23 cellular contexts compared by ENCODE assay signal in the genomic region with DNA sequence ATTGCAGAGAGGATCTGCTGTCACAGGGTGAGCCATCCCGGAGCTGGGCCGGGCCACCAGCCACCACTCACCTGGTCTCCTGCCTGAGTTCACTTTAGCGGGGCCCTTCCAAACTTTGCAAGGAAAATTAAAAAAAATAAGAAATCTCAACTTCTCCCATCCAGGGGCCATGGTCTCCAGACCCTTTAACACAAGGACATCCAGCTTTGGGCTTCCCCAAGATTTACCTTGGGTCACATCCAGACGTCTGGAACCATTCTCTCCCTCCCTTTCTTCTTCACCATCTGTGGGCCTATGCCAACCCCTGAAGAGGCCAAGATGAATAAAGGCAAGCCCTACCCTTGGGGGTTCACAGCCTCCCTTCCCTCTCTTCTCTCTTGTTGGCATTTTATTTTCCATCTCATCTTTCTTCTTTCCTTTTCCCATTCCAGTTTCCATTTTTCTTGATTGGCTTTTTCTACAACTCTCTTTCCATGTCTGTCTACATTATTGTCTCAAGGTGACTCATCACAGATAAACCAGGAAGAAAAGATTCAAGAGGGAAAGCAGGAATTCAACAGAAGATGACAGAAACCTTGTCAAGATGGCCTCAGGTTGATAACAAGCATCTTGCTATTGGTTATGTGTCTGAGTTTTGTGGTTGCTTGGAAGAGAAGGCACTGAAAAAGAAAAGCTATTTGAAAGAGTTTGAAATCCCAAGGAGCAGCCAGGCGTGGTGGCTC. TPM values are rescaled to one million over a fixed set of nuclear protein-coding genes. Genes with fewer than 3 reads are reported as not detected.
A peak's percentile ranks its signal among the peaks of the same experiment; 100 is the strongest.
DNase-seq lines count a peak whose midpoint lies in the region; ATAC-seq and TF ChIP-seq lines count a peak whose summit lies in the region.
"Had no signal": no experiment of that assay in that cellular context is flagged by ENCODE, and none has a peak within 500 bp of the region (broad histone marks: within the 10 kb centered on the region; RNA-seq: fewer than 3 reads in every experiment).

No MANE protein-coding gene starts in this region.

- no peak overlapping the region for H3K27ac ChIP-seq in right atrium auricular region
- no peak overlapping the region for H3K27ac ChIP-seq in left ventricle myocardium inferior (replicated peaks)
- H3K27ac ChIP-seq in vagina: peak overlapping the region; percentile 28
- H3K27ac ChIP-seq: BLaER1 treated with 17β-estradiol and CSF1 and Interleukin-3, amounts not matched to agents 10 nM and 100 nM; esophagus squamous epithelium; hepatocyte had no signal

- intact Hi-C loops in left ventricle myocardium inferior (cut with micrococcal nuclease) (loop anchor here (5.0 kb wide), 1 partner anchor 75 kb away; no protein-coding TSS in a partner anchor), vagina (cut with DNase I) (no loop called here)
- intact Hi-C loops in dendritic cell treated with granulocyte-macrophage colony-stimulating factor and Interleukin-4, amounts not matched to agents 40 ng/mL and 50 ng/mL, for 4 days (cut with micrococcal nuclease): loop anchor here (1.0 to 2.0 kb wide), 2 partner anchors 18 to 76 kb away; no protein-coding TSS in a partner anchor

- H3K4me1 ChIP-seq in right atrium auricular region: peaks cover 0 to 17% of the 10 kb centered on the region in 2 donors
- H3K4me1 ChIP-seq in left ventricle myocardium inferior: peaks cover 4% of the 10 kb centered on the region
- peaks cover 25% of the 10 kb centered on the region for H3K4me1 ChIP-seq in vagina

- DNase-seq in right atrium auricular region (ENCODE audit: low spot score) (peak; percentile 40), left ventricle myocardium inferior (no peak), osteocyte (ENCODE audit: extremely low spot score, unreplicated experiment) (peak; percentile 53), vagina (ENCODE audit: extremely low spot score in 2 of 2) (peak; percentile 61 to 72), mesothelial cell of epicardium (ENCODE audit: low spot score in 2 of 2, unreplicated experiment in 2 of 2) (no peak)
- DNase-seq: activated CD8-positive, alpha-beta T cell treated with anti-CD3 and anti-CD28 coated beads for 36 hours; activated T-cell treated with anti-CD3 and anti-CD28 coated beads, Interleukin-2, amount 50 U/mL, for 1 hour; COR-L47; esophagus squamous epithelium; HCEC 1CT; left cardiac atrium; naive B cell; NCI-H1417 treated with DMSO at 0.1 percent for 48 hours; NCI-H2081; NCI-H2227 treated with DMSO at 0.1 percent for 48 hours; retina had no signal

- H3K27me3 ChIP-seq in right atrium auricular region (no peaks in the 10 kb centered on the region), left ventricle myocardium inferior (ENCODE audit: low read depth) (no peaks in the 10 kb centered on the region), vagina (no peaks in the 10 kb centered on the region)
- H3K27me3 ChIP-seq: BLaER1 treated with 17β-estradiol and CSF1 and Interleukin-3, amounts not matched to agents 10 nM and 100 nM; hepatocyte had no signal

- H3K4me3 ChIP-seq in right atrium auricular region (no peak overlapping the region), left ventricle myocardium inferior (no peak overlapping the region), vagina (no peak overlapping the region)
- H3K4me3 ChIP-seq: BLaER1 treated with 17β-estradiol and CSF1 and Interleukin-3, amounts not matched to agents 10 nM and 100 nM; esophagus squamous epithelium; hepatocyte had no signal

- TF ChIP-seq CTCF in right atrium auricular region (IDR thresholded peaks at IDR 0.05): no peak
- no peak for TF ChIP-seq CTCF in left ventricle myocardium inferior (IDR thresholded peaks at IDR 0.05; ENCODE audit: borderline replicate concordance)
- TF ChIP-seq CTCF in osteocyte (IDR thresholded peaks at IDR 0.05): no peak
- TF ChIP-seq CTCF in vagina (IDR thresholded peaks at IDR 0.05): no peak
- no peak for TF ChIP-seq CTCF in mesothelial cell of epicardium (IDR thresholded peaks at IDR 0.05; ENCODE audit: unreplicated experiment)

- ATAC-seq in HG03039 (IDR thresholded peaks at IDR 0.05; ENCODE audit: unreplicated experiment): no peak
- ATAC-seq in GM21576 (IDR thresholded peaks at IDR 0.05; ENCODE audit: unreplicated experiment): no peak

- H3K36me3 Mint-ChIP-seq in dendritic cell treated with granulocyte-macrophage colony-stimulating factor and Interleukin-4, amounts not matched to agents 40 ng/mL and 50 ng/mL, for 4 days (ENCODE audit: low read depth): no peaks in the 10 kb centered on the region
- peaks cover 56% of the 10 kb centered on the region for H3K36me3 Mint-ChIP-seq in osteocyte (ENCODE audit: unreplicated experiment)
- H3K36me3 Mint-ChIP-seq in mesothelial cell of epicardium: no peaks in the 10 kb centered on the region
- H3K36me3 Mint-ChIP-seq: T-cell had no signal

- H3K27ac Mint-ChIP-seq in dendritic cell treated with granulocyte-macrophage colony-stimulating factor and Interleukin-4, amounts not matched to agents 40 ng/mL and 50 ng/mL, for 4 days: peak overlapping the region; percentile 31
- H3K27ac Mint-ChIP-seq in osteocyte (ENCODE audit: unreplicated experiment): peak overlapping the region; percentile 90
- H3K27ac Mint-ChIP-seq in mesothelial cell of epicardium: no peak overlapping the region
- H3K27ac Mint-ChIP-seq: activated CD8-positive, alpha-beta T cell treated with anti-CD3 and anti-CD28 coated beads for 36 hours; naive B cell; T-cell had no signal

- H3K36me3 ChIP-seq in right atrium auricular region (no peaks in the 10 kb centered on the region), left ventricle myocardium inferior (no peaks in the 10 kb centered on the region), vagina (no peaks in the 10 kb centered on the region)
- H3K36me3 ChIP-seq: BLaER1 treated with 17β-estradiol and CSF1 and Interleukin-3, amounts not matched to agents 10 nM and 100 nM; esophagus squamous epithelium had no signal

- peaks cover 3% of the 10 kb centered on the region for H3K27me3 Mint-ChIP-seq in dendritic cell treated with granulocyte-macrophage colony-stimulating factor and Interleukin-4, amounts not matched to agents 40 ng/mL and 50 ng/mL, for 4 days
- H3K27me3 Mint-ChIP-seq in osteocyte (ENCODE audit: unreplicated experiment): no peaks in the 10 kb centered on the region
- peaks cover 4% of the 10 kb centered on the region for H3K27me3 Mint-ChIP-seq in mesothelial cell of epicardium (ENCODE audit: low read depth)
- H3K27me3 Mint-ChIP-seq: activated CD8-positive, alpha-beta T cell treated with anti-CD3 and anti-CD28 coated beads for 36 hours; T-cell had no signal

- H3K9me3 Mint-ChIP-seq in dendritic cell treated with granulocyte-macrophage colony-stimulating factor and Interleukin-4, amounts not matched to agents 40 ng/mL and 50 ng/mL, for 4 days: no peaks in the 10 kb centered on the region
- no peaks in the 10 kb centered on the region for H3K9me3 Mint-ChIP-seq in osteocyte (ENCODE audit: unreplicated experiment)
- H3K9me3 Mint-ChIP-seq in mesothelial cell of epicardium: peaks cover 4% of the 10 kb centered on the region
- H3K9me3 Mint-ChIP-seq: activated CD8-positive, alpha-beta T cell treated with anti-CD3 and anti-CD28 coated beads for 36 hours; naive B cell; T-cell had no signal

- peaks cover 14% of the 10 kb centered on the region for H3K4me1 Mint-ChIP-seq in dendritic cell treated with granulocyte-macrophage colony-stimulating factor and Interleukin-4, amounts not matched to agents 40 ng/mL and 50 ng/mL, for 4 days (ENCODE audit: low read depth)
- H3K4me1 Mint-ChIP-seq in osteocyte (ENCODE audit: unreplicated experiment): peaks cover 78% of the 10 kb centered on the region
- peaks cover 5% of the 10 kb centered on the region for H3K4me1 Mint-ChIP-seq in mesothelial cell of epicardium

- H3K9me3 ChIP-seq in right atrium auricular region (no peaks in the 10 kb centered on the region), left ventricle myocardium inferior (replicated peaks) (no peaks in the 10 kb centered on the region), vagina (no peaks in the 10 kb centered on the region)
- H3K9me3 ChIP-seq: esophagus squamous epithelium had no signal

- no peak for TF ChIP-seq POLR2A in vagina (IDR thresholded peaks at IDR 0.05)

- no peak overlapping the region for H3K4me3 Mint-ChIP-seq in dendritic cell treated with granulocyte-macrophage colony-stimulating factor and Interleukin-4, amounts not matched to agents 40 ng/mL and 50 ng/mL, for 4 days
- H3K4me3 Mint-ChIP-seq in osteocyte (ENCODE audit: unreplicated experiment) (peak overlapping the region; percentile 12), mesothelial cell of epicardium (no peak overlapping the region)
- H3K4me3 Mint-ChIP-seq: activated CD8-positive, alpha-beta T cell treated with anti-CD3 and anti-CD28 coated beads for 36 hours; naive B cell; T-cell had no signal

RNA-seq across cellular contexts. Expression of a gene that starts 49.5 kb away (rescaled TPM):
- total RNA-seq in right atrium auricular region (10 to 100 TPM; 12.6 to 35.4 TPM), left ventricle myocardium inferior (31.4 TPM), osteocyte (1,149 and 1,161 TPM in 2 replicates), vagina (15.5 TPM), mesothelial cell of epicardium (2.3 to 3.5 TPM (median 2.7 TPM) in 3 replicates)
- total RNA-seq: SK-MEL-5 had no signal

Comparison
In these comparisons a context has a peak if more than half of its experiments do, and no peak if none do; other contexts are left out.
1. DNase-seq: peak in right atrium auricular region (single experiment), osteocyte (single experiment) and vagina (2 of 2); none in left ventricle myocardium inferior (single experiment) and mesothelial cell of epicardium (0 of 2).
2. RNA of a gene that starts 49.5 kb away (total RNA-seq): 1,149 to 1,161 TPM in osteocyte; 12.6 to 35.4 TPM in right atrium auricular region, 31.4 TPM in left ventricle myocardium inferior (single experiment), 15.5 TPM in vagina (single experiment) and 2.3 to 3.5 TPM in mesothelial cell of epicardium; every median in the first group is over 10 times any median in the second.